ENCODE assay signal across 9 cellular contexts in the genomic region with DNA sequence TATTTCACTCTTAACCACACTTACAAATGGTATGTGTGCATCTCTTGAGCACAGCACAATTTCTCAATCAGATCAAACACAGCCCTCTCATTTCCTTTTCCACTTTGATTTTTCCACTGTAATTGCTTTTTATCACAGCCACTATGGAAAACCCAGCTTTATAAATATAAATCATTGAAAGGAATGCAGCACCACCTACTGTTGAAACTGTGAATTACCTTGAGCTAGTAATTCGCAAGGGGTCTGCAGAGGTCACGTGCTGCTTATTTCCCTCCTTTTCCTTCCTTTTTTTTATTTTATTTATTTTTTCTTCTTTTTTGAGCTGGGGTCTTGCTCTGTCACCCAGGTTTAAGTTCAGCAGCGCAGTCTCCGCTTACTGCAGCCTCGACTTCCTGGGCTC.
DNase-seq lines count a peak whose midpoint lies in the region; ATAC-seq and TF ChIP-seq lines count a peak whose summit lies in the region.
"Had no signal": no experiment of that assay in that cellular context is flagged by ENCODE, and none has a peak within 500 bp of the region (broad histone marks: within the 10 kb centered on the region; RNA-seq: fewer than 3 reads in every experiment).

No MANE protein-coding gene starts in this region.

- no peaks in the 10 kb centered on the region for H3F3A ChIP-seq in smooth muscle cell (ENCODE audit: low read depth)

- intact Hi-C loops in left colon (cut with DNase I, micrococcal nuclease), result no loop called here

- H3K4me3 ChIP-seq in epithelial cell of esophagus (ENCODE audit: low read length) (no peak overlapping the region), smooth muscle cell (no peak overlapping the region)

- H3K36me3 ChIP-seq in smooth muscle cell (ENCODE audit: low read depth), result no peaks in the 10 kb centered on the region

- H3K9me3 ChIP-seq in smooth muscle cell (replicated peaks; ENCODE audit: low read depth), result no peaks in the 10 kb centered on the region

- no peak overlapping the region for H3K4me2 ChIP-seq in smooth muscle cell

- peak; percentile 37 for TF ChIP-seq CTCF in epithelial cell of esophagus (IDR thresholded peaks at IDR 0.05; ENCODE audit: insufficient read depth, low read depth, low read length, missing control alignments)
- peak; percentile 57 for TF ChIP-seq CTCF in smooth muscle cell (IDR thresholded peaks at IDR 0.05; ENCODE audit: borderline replicate concordance, insufficient read depth, poor library complexity, severe bottlenecking)

- H2AFZ ChIP-seq in smooth muscle cell (ENCODE audit: low read depth), result no peak overlapping the region

- H3K9ac ChIP-seq in smooth muscle cell (ENCODE audit: low read depth), result no peak overlapping the region

- no peaks in the 10 kb centered on the region for H3K27me3 ChIP-seq in smooth muscle cell (ENCODE audit: low read depth)

- no peaks in the 10 kb centered on the region for H4K20me1 ChIP-seq in smooth muscle cell (ENCODE audit: low read depth)

- no peak for ATAC-seq in left colon
- ATAC-seq in HG03460 (IDR thresholded peaks at IDR 0.05; ENCODE audit: unreplicated experiment), result no peak

- DNase-seq in NCI-H510A treated with DMSO at 0.1 percent for 48 hours (lab: John Stamatoyannopoulos, UW) (peak; percentile 24), NCI-H510A (lab: John Stamatoyannopoulos, UW) (no peak), NCI-H345 treated with DMSO at 0.1 percent for 48 hours (lab: John Stamatoyannopoulos, UW; ENCODE audit: unreplicated experiment) (peak; percentile 22), epithelial cell of esophagus (ENCODE audit: low read depth) (peak; percentile 6), smooth muscle cell (lab: John Stamatoyannopoulos, UW; ENCODE audit: unreplicated experiment) (no peak), left colon (no peak), KG1 (lab: John Stamatoyannopoulos, UW) (no peak)
- DNase-seq: MV-4-11 had no signal

- no peaks in the 10 kb centered on the region for H3K79me2 ChIP-seq in smooth muscle cell (ENCODE audit: low read depth)

- H3K27ac ChIP-seq in smooth muscle cell (ENCODE audit: low read depth), result no peak overlapping the region

- WGBS in smooth muscle cell (ENCODE audit: low lambda C conversion rate), result 92% methylated on average over 5 of the region's 5 CpGs

- H3K4me1 ChIP-seq in smooth muscle cell (ENCODE audit: low read depth), result peaks cover 12% of the 10 kb centered on the region

Comparison
In these comparisons a context has a peak if more than half of its experiments do, and no peak if none do; other contexts are left out.
1. DNase-seq: peak in NCI-H510A treated with DMSO at 0.1 percent for 48 hours (single experiment), NCI-H345 treated with DMSO at 0.1 percent for 48 hours (single experiment) and epithelial cell of esophagus (single experiment); none in NCI-H510A (single experiment), smooth muscle cell (single experiment), left colon (0 of 2) and KG1 (single experiment).